In the genomic region with DNA sequence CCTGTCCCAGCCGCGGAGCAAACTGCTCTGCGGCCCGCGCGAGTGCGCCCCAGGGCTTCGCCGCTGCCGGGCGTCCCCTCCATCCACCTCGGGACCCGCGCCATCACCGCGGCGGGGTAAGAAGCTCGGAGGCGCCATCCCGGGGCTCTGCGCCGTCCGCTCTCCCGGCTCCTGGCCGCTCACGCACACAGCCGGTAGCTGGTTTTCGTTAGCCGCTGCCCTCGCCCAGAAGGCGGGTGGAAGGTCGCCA, we compare ENCODE assay signal across 9 cellular contexts. TPM values are rescaled to one million over a fixed set of nuclear protein-coding genes. Genes with fewer than 3 reads are reported as not detected.
DNase-seq lines count a peak whose midpoint lies in the region; ATAC-seq, FAIRE-seq and TF ChIP-seq lines count a peak whose summit lies in the region.
"Had no signal": no experiment of that assay in that cellular context is flagged by ENCODE, and none has a peak within 500 bp of the region (broad histone marks: within the 10 kb centered on the region; RNA-seq: fewer than 3 reads in every experiment).

No MANE protein-coding gene starts in this region.

- H3K4me1 Mint-ChIP-seq in activated T-cell treated with anti-CD3 and anti-CD28 coated beads, Interleukin-2, amount 50 U/mL, for 4 hours (ENCODE audit: low read depth) = peaks cover 15% of the 10 kb centered on the region
- H3K4me1 Mint-ChIP-seq in activated CD8-positive, alpha-beta T cell treated with anti-CD3 and anti-CD28 coated beads, Interleukin-2, amount 10 ng/mL, durations not matched to agents 7 days and 5 days (ENCODE audit: low read depth) = peaks cover 14% of the 10 kb centered on the region

- H3K27me3 Mint-ChIP-seq in activated T-cell treated with anti-CD3 and anti-CD28 coated beads, Interleukin-2, amount 50 U/mL, for 4 hours (ENCODE audit: low read depth) = peaks cover 68% of the 10 kb centered on the region
- H3K27me3 Mint-ChIP-seq in activated CD8-positive, alpha-beta T cell treated with anti-CD3 and anti-CD28 coated beads, Interleukin-2, amount 10 ng/mL, durations not matched to agents 7 days and 5 days (ENCODE audit: low read depth) = peaks cover 65% of the 10 kb centered on the region

- POLR2A ChIA-PET in activated CD8-positive, alpha-beta T cell treated with anti-CD3 and anti-CD28 coated beads, Interleukin-2, amount 10 ng/mL, durations not matched to agents 7 days and 5 days (lab: Charles Lee) = interaction anchor here (1.2 kb wide), 1 partner anchor 14 kb away, joined by 3 read pairs; no protein-coding TSS in a partner anchor

- no peak for FAIRE-seq in keratinocyte (lab: Jason Lieb, UNC)

- ATAC-seq in activated T-cell treated with anti-CD3 and anti-CD28 coated beads, Interleukin-2, amount 50 U/mL, for 4 hours = peak; percentile 6 to 30
- no peak for ATAC-seq in activated CD8-positive, alpha-beta T cell treated with anti-CD3 and anti-CD28 coated beads, Interleukin-2, amount 10 ng/mL, durations not matched to agents 7 days and 5 days
- ATAC-seq in HG03108 (IDR thresholded peaks at IDR 0.05; ENCODE audit: unreplicated experiment) (no peak), HG03469 (IDR thresholded peaks at IDR 0.05; ENCODE audit: unreplicated experiment) (no peak)

- no peaks in the 10 kb centered on the region for H3K9me3 ChIP-seq in keratinocyte (ENCODE audit: control insufficient read depth, low read depth, low read length)
- no peaks in the 10 kb centered on the region for H3K9me3 ChIP-seq in thymus (ENCODE audit: control insufficient read depth)

- no peak overlapping the region for H3K27ac ChIP-seq in keratinocyte (ENCODE audit: control insufficient read depth, insufficient read depth, low read length)
- H3K27ac ChIP-seq in thymus (ENCODE audit: low read depth) = no peak overlapping the region

- CTCF ChIA-PET in activated CD8-positive, alpha-beta T cell treated with anti-CD3 and anti-CD28 coated beads, Interleukin-2, amount 10 ng/mL, durations not matched to agents 7 days and 5 days (lab: Charles Lee) = interaction anchor here (0.7 to 2.3 kb wide), 6 partner anchors 9 to 298 kb away, joined by 3 to 12 read pairs (median 6); a partner anchor contains a TSS

- DNase-seq in activated T-cell treated with anti-CD3 and anti-CD28 coated beads, Interleukin-2, amount 50 U/mL, for 4 hours = no peak
- no peak for DNase-seq in activated T-cell treated with anti-CD3 and anti-CD28 coated beads for 4 hours
- no peak for DNase-seq in activated CD8-positive, alpha-beta T cell treated with anti-CD3 and anti-CD28 coated beads, Interleukin-2, amount 10 ng/mL, durations not matched to agents 7 days and 5 days
- DNase-seq in keratinocyte (ENCODE audit: low read depth, low spot score) = no peak
- DNase-seq in anterior cingulate cortex (lab: John Stamatoyannopoulos, UW) = no peak
- DNase-seq: DMS79 treated with DMSO at 0.1 percent for 48 hours had no signal

- H2AFZ ChIP-seq in keratinocyte (ENCODE audit: control insufficient read depth, low read length) = peak overlapping the region; percentile 39

- H3K36me3 ChIP-seq in keratinocyte (ENCODE audit: control insufficient read depth in 2 of 2, extremely low read depth in 1 of 2, insufficient read depth in 2 of 2, low read length in 2 of 2) = no peaks in the 10 kb centered on the region
- H3K36me3 ChIP-seq in thymus (ENCODE audit: control insufficient read depth, insufficient read depth) = no peaks in the 10 kb centered on the region

- H3K4me3 ChIP-seq in keratinocyte (ENCODE audit: control insufficient read depth in 2 of 3, extremely low read depth in 1 of 3, insufficient read depth in 2 of 3, low read depth in 1 of 3, low read length in 3 of 3) (peak overlapping the region in 2 of 3 experiments; percentile 25 to 42), thymus (ENCODE audit: low read length) (peak overlapping the region; percentile 33)

- H3K27me3 ChIP-seq in keratinocyte (ENCODE audit: control insufficient read depth, extremely low read depth, insufficient read depth, low read length) (peaks cover 87% of the 10 kb centered on the region), thymus (ENCODE audit: control insufficient read depth, insufficient read depth) (peaks cover 85% of the 10 kb centered on the region)

- H3K4me1 ChIP-seq in keratinocyte (ENCODE audit: control insufficient read depth, extremely low read depth, insufficient read depth, low read length) = peaks cover 8% of the 10 kb centered on the region
- no peaks in the 10 kb centered on the region for H3K4me1 ChIP-seq in thymus (ENCODE audit: control insufficient read depth, insufficient read depth, low read length)

- TF ChIP-seq CTCF in keratinocyte (optimal IDR thresholded peaks at IDR 0.05 in 1 of 3, IDR thresholded peaks at IDR 0.05 in 1 of 3, conservative IDR thresholded peaks at IDR 0.05 in 1 of 3; ENCODE audit: extremely low read depth in 1 of 3, insufficient read depth in 2 of 3, low read length in 3 of 3) = no peak

- no peaks in the 10 kb centered on the region for H3K79me2 ChIP-seq in keratinocyte (ENCODE audit: control insufficient read depth, insufficient read depth, low read length)

- H3K36me3 Mint-ChIP-seq in activated T-cell treated with anti-CD3 and anti-CD28 coated beads, Interleukin-2, amount 50 U/mL, for 4 hours (ENCODE audit: insufficient read depth) = no peaks in the 10 kb centered on the region
- H3K36me3 Mint-ChIP-seq in activated CD8-positive, alpha-beta T cell treated with anti-CD3 and anti-CD28 coated beads, Interleukin-2, amount 10 ng/mL, durations not matched to agents 7 days and 5 days (ENCODE audit: low read depth) = no peaks in the 10 kb centered on the region

- H3K9ac ChIP-seq in keratinocyte (ENCODE audit: control insufficient read depth, extremely low read depth, insufficient read depth, low read length) = no peak overlapping the region

- 2% methylated on average over 32 of the region's 32 CpGs for WGBS in thymus

- H4K20me1 ChIP-seq in keratinocyte (ENCODE audit: control insufficient read depth, extremely low read depth, insufficient read depth, low read length) = no peaks in the 10 kb centered on the region

- peak overlapping the region; percentile 75 for H3K4me3 Mint-ChIP-seq in activated T-cell treated with anti-CD3 and anti-CD28 coated beads, Interleukin-2, amount 50 U/mL, for 4 hours
- H3K4me3 Mint-ChIP-seq in activated CD8-positive, alpha-beta T cell treated with anti-CD3 and anti-CD28 coated beads, Interleukin-2, amount 10 ng/mL, durations not matched to agents 7 days and 5 days = peak overlapping the region; percentile 51

- H3K9me3 Mint-ChIP-seq in activated T-cell treated with anti-CD3 and anti-CD28 coated beads, Interleukin-2, amount 50 U/mL, for 4 hours = no peaks in the 10 kb centered on the region
- H3K9me3 Mint-ChIP-seq in activated CD8-positive, alpha-beta T cell treated with anti-CD3 and anti-CD28 coated beads, Interleukin-2, amount 10 ng/mL, durations not matched to agents 7 days and 5 days (ENCODE audit: insufficient read depth) = no peaks in the 10 kb centered on the region

- H3K27ac Mint-ChIP-seq in activated CD8-positive, alpha-beta T cell treated with anti-CD3 and anti-CD28 coated beads, Interleukin-2, amount 10 ng/mL, durations not matched to agents 7 days and 5 days = no peak overlapping the region

- dilution Hi-C loops in keratinocyte (cut with MboI; ENCODE audit: extremely low pct_ligation_motif_present, low sequenced_read_pairs) = no loop called here

- H3K4me2 ChIP-seq in keratinocyte (ENCODE audit: control insufficient read depth, extremely low read depth, insufficient read depth, low read depth, low read length) = peak overlapping the region; percentile 45

- H3K9me1 ChIP-seq in keratinocyte (ENCODE audit: control insufficient read depth, extremely low read depth, insufficient read depth, low read length) = no peaks in the 10 kb centered on the region

RNA-seq across cellular contexts. Expression of a gene that starts 0.9 kb away (rescaled TPM):
- under 1 TPM in 2 of 3 donors, not detected in 1; 0.03 to 0.05 TPM for total RNA-seq in activated T-cell treated with anti-CD3 and anti-CD28 coated beads, Interleukin-2, amount 50 U/mL, for 4 hours
- total RNA-seq in activated CD8-positive, alpha-beta T cell treated with anti-CD3 and anti-CD28 coated beads, Interleukin-2, amount 10 ng/mL, durations not matched to agents 7 days and 5 days = not detected
- polyA plus RNA-seq in keratinocyte (not detected in 3 replicates), thymus (0.34 TPM)
- polyA plus RNA-seq in keratinocyte (2011; ENCODE audit: low read depth) = 0.10 TPM
- not detected in 2 replicates for polyA plus RNA-seq in keratinocyte (2011; cell fraction: cytosol; rRNA removed)
- polyA plus RNA-seq in keratinocyte (2011; cell fraction: nucleus; rRNA removed) = 0.01 TPM in 2 replicates
- 0.28 TPM in 1 of 2 replicates, not detected in the other for polyA plus RNA-seq in keratinocyte (2012; ENCODE audit: low replicate concordance)
- 0.03 TPM in 1 of 3 replicates, not detected in the others for polyA minus RNA-seq in keratinocyte
- polyA minus RNA-seq in keratinocyte (2011; cell fraction: cytosol; rRNA and poly(A)+ RNA removed) = not detected
- polyA minus RNA-seq in keratinocyte (2011; cell fraction: nucleus; rRNA and poly(A)+ RNA removed) = under 0.01 TPM in 1 of 2 replicates, not detected in the other

RNA-seq across cellular contexts. Expression of a gene that starts 15.1 kb away (rescaled TPM):
- 1 to 10 TPM; 6.0 to 6.7 (median 6.3) TPM for total RNA-seq in activated T-cell treated with anti-CD3 and anti-CD28 coated beads, Interleukin-2, amount 50 U/mL, for 4 hours
- total RNA-seq in activated CD8-positive, alpha-beta T cell treated with anti-CD3 and anti-CD28 coated beads, Interleukin-2, amount 10 ng/mL, durations not matched to agents 7 days and 5 days = 10 to 100 TPM; 10.5 to 11.2 TPM
- polyA plus RNA-seq in keratinocyte = 18.5 to 21.2 TPM (median 20.7 TPM) in 3 replicates
- 8.0 TPM for polyA plus RNA-seq in keratinocyte (2011; ENCODE audit: low read depth)
- 15.3 and 23.3 TPM in 2 replicates for polyA plus RNA-seq in keratinocyte (2011; cell fraction: cytosol; rRNA removed)
- polyA plus RNA-seq in keratinocyte (2011; cell fraction: nucleus; rRNA removed) = 33.3 and 38.2 TPM in 2 replicates
- polyA plus RNA-seq in keratinocyte (2012; ENCODE audit: low replicate concordance) = 16.6 and 22.0 TPM in 2 replicates
- polyA minus RNA-seq in keratinocyte = 17.6 to 31.8 TPM (median 21.3 TPM) in 3 replicates
- polyA minus RNA-seq in keratinocyte (2011; cell fraction: cytosol; rRNA and poly(A)+ RNA removed) = 19.2 TPM
- 13.4 and 17.9 TPM in 2 replicates for polyA minus RNA-seq in keratinocyte (2011; cell fraction: nucleus; rRNA and poly(A)+ RNA removed)
- 17.4 TPM for polyA plus RNA-seq in thymus

Comparison
In these comparisons a context has a peak if more than half of its experiments do, and no peak if none do; other contexts are left out.
1. ATAC-seq: peak in activated T-cell treated with anti-CD3 and anti-CD28 coated beads, Interleukin-2, amount 50 U/mL, for 4 hours (2 of 2); none in activated CD8-positive, alpha-beta T cell treated with anti-CD3 and anti-CD28 coated beads, Interleukin-2, amount 10 ng/mL, durations not matched to agents 7 days and 5 days (single experiment), HG03108 (single experiment) and HG03469 (single experiment).